In genomic region chr1:186681136-186681535, GRCh38 we compare ENCODE assay signal across 7 cellular contexts. TPM values are rescaled to one million over a fixed set of nuclear protein-coding genes. Genes with fewer than 3 reads are reported as not detected.
A peak's percentile ranks its signal among the peaks of the same experiment; 100 is the strongest.
DNase-seq lines count a peak whose midpoint lies in the region; ATAC-seq lines count a peak whose summit lies in the region.

No MANE protein-coding gene starts in this region.

- no peaks in the 10 kb centered on the region for H3K9me3 ChIP-seq in iPS-18c (ENCODE audit: control insufficient read depth, insufficient read depth, low read length)

- peaks cover 69% of the 10 kb centered on the region for H3K27me3 Mint-ChIP-seq in activated naive CD8-positive, alpha-beta T cell treated with anti-CD3 and anti-CD28 coated beads for 36 hours
- H3K27me3 Mint-ChIP-seq in stimulated activated naive CD8-positive, alpha-beta T cell treated with anti-CD3 and anti-CD28 coated beads, Interleukin-15, amount 100 ng/mL, for 72 hours = peaks cover 79% of the 10 kb centered on the region

- peaks cover 17% of the 10 kb centered on the region for H3K4me1 Mint-ChIP-seq in activated naive CD8-positive, alpha-beta T cell treated with anti-CD3 and anti-CD28 coated beads for 36 hours
- H3K4me1 Mint-ChIP-seq in stimulated activated naive CD8-positive, alpha-beta T cell treated with anti-CD3 and anti-CD28 coated beads, Interleukin-15, amount 100 ng/mL, for 72 hours = peaks cover 21% of the 10 kb centered on the region

- H3K4me3 Mint-ChIP-seq in activated naive CD8-positive, alpha-beta T cell treated with anti-CD3 and anti-CD28 coated beads for 36 hours = peak overlapping the region; percentile 81
- peak overlapping the region; percentile 73 to 91 for H3K4me3 Mint-ChIP-seq in stimulated activated naive CD8-positive, alpha-beta T cell treated with anti-CD3 and anti-CD28 coated beads, Interleukin-15, amount 100 ng/mL, for 72 hours

- H3K36me3 Mint-ChIP-seq in activated naive CD8-positive, alpha-beta T cell treated with anti-CD3 and anti-CD28 coated beads for 36 hours = no peaks in the 10 kb centered on the region

- peak overlapping the region; percentile 70; the same call in 1 of the 2 replicates for H3K4me3 ChIP-seq in iPS-18c (ENCODE audit: insufficient read depth, low read depth, low read length)

- no peak overlapping the region for H3K27ac Mint-ChIP-seq in activated naive CD8-positive, alpha-beta T cell treated with anti-CD3 and anti-CD28 coated beads for 36 hours
- H3K27ac Mint-ChIP-seq in stimulated activated naive CD8-positive, alpha-beta T cell treated with anti-CD3 and anti-CD28 coated beads, Interleukin-15, amount 100 ng/mL, for 72 hours = peak overlapping the region in 1 of 2 donors; percentile 4

- peak; percentile 2 for ATAC-seq in HG03520 (IDR thresholded peaks at IDR 0.05; ENCODE audit: unreplicated experiment)
- ATAC-seq in stimulated activated naive CD8-positive, alpha-beta T cell treated with anti-CD3 and anti-CD28 coated beads, Interleukin-15, amount 100 ng/mL, for 72 hours = no peak

- no peaks in the 10 kb centered on the region for H3K9me3 Mint-ChIP-seq in activated naive CD8-positive, alpha-beta T cell treated with anti-CD3 and anti-CD28 coated beads for 36 hours
- no peaks in the 10 kb centered on the region for H3K9me3 Mint-ChIP-seq in stimulated activated naive CD8-positive, alpha-beta T cell treated with anti-CD3 and anti-CD28 coated beads, Interleukin-15, amount 100 ng/mL, for 72 hours

- DNase-seq in activated naive CD8-positive, alpha-beta T cell treated with anti-CD3 and anti-CD28 coated beads for 36 hours = no peak
- no peak for DNase-seq in stimulated activated naive CD8-positive, alpha-beta T cell treated with anti-CD3 and anti-CD28 coated beads, Interleukin-15, amount 100 ng/mL, for 72 hours
- no peak for DNase-seq in GM19240 (ENCODE audit: insufficient read length, low spot score)
- no peak for DNase-seq in Ammon's horn (ENCODE audit: low spot score)
- DNase-seq in DMS53 treated with DMSO at 0.1 percent for 48 hours (lab: John Stamatoyannopoulos, UW; ENCODE audit: unreplicated experiment) = no peak

RNA-seq across cellular contexts. Expression of gene PTGS2, which starts 0.9 kb away (rescaled TPM):
- under 1 TPM; 0.18 to 0.21 TPM for total RNA-seq in activated naive CD8-positive, alpha-beta T cell treated with anti-CD3 and anti-CD28 coated beads for 36 hours
